8 cellular contexts compared by ENCODE assay signal in the genomic region with DNA sequence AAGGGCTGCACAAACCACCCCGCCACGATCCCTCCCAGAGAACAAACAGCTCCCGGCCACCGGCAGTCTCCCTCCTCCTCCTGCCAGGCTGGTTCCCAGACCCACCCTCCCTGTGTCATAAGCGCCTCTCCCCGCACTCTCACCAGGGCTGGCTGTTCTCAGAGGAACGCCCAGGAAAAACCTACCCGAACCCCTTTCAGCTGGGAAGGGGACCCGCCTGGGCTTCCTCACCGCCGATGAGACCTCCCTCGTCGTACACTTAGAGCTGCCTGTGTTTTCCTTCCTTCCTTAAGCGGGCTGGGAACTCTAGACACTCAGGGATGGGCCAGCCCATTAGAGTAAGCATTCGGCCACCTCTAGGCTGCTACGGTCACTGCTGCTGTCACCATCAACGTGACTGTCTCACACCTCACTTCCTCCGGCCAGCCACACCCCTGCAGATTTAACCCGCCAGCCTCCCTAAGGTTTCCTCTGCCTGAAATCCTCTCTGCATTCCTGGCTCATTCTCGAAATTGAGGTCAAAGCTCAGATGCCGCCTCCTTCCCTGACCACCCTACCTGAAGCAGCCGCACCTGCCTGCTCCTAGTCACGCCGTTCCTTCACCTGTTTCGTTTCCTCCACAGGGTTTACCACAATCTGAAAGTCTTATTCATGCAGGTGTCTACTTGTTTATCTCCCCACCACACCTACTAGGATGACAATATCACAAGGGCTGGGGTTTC.
DNase-seq lines count a peak whose midpoint lies in the region; ATAC-seq and TF ChIP-seq lines count a peak whose summit lies in the region.

No MANE protein-coding gene starts in this region.

- H3K27me3 ChIP-seq in muscle layer of duodenum (ENCODE audit: low read depth, low read length): peaks cover 13% of the 10 kb centered on the region

- H3K4me3 ChIP-seq in coronary artery (peak overlapping the region; percentile 30), muscle layer of duodenum (ENCODE audit: low read depth in 1 of 2, low read length in 2 of 2) (peak overlapping the region in 1 of 2 donors; percentile 27)

- H3K36me3 ChIP-seq in muscle layer of duodenum (ENCODE audit: control insufficient read depth in 1 of 2, insufficient read depth in 2 of 2, low read length in 2 of 2): no peaks in the 10 kb centered on the region

- H3K27ac ChIP-seq in coronary artery (no peak overlapping the region), muscle layer of duodenum (ENCODE audit: low read length) (peak overlapping the region; percentile 19)

- no peak for TF ChIP-seq CTCF in coronary artery (IDR thresholded peaks at IDR 0.05)

- peak; percentile 48 for DNase-seq in DMS 273 (lab: John Stamatoyannopoulos, UW; ENCODE audit: unreplicated experiment)
- no peak for DNase-seq in DMS 273 treated with DMSO at 0.1 percent for 48 hours (lab: John Stamatoyannopoulos, UW)
- peak; percentile 56 for DNase-seq in NCI-H146 (lab: John Stamatoyannopoulos, UW)
- no peak for DNase-seq in coronary artery (ENCODE audit: low spot score)
- DNase-seq in T-helper 9 cell: no peak
- DNase-seq in hippocampal formation (lab: John Stamatoyannopoulos, UW): no peak

- peaks cover 0 to 6% of the 10 kb centered on the region in 2 donors for H3K4me1 ChIP-seq in muscle layer of duodenum (ENCODE audit: control insufficient read depth in 1 of 2, insufficient read depth in 2 of 2, low read length in 2 of 2)

- H3K9me3 ChIP-seq in muscle layer of duodenum (ENCODE audit: control insufficient read depth in 1 of 2, low read length in 2 of 2): peaks cover 0 to 8% of the 10 kb centered on the region in 2 donors

- no peak for ATAC-seq in GM18907 (IDR thresholded peaks at IDR 0.05; ENCODE audit: unreplicated experiment)

Comparison
In these comparisons a context has a peak if more than half of its experiments do, and no peak if none do; other contexts are left out.
1. DNase-seq: peak in DMS 273 (single experiment) and NCI-H146 (single experiment); none in DMS 273 treated with DMSO at 0.1 percent for 48 hours (single experiment), coronary artery (single experiment), T-helper 9 cell (single experiment) and hippocampal formation (0 of 2).